In genomic region chr14:52315355-52315718, GRCh38 we compare ENCODE assay signal across 9 cellular contexts. TPM values are rescaled to one million over a fixed set of nuclear protein-coding genes. Genes with fewer than 3 reads are reported as not detected.
DNase-seq lines count a peak whose midpoint lies in the region; ATAC-seq and TF ChIP-seq lines count a peak whose summit lies in the region.
"Had no signal": no experiment of that assay in that cellular context is flagged by ENCODE, and none has a peak within 500 bp of the region (broad histone marks: within the 10 kb centered on the region; RNA-seq: fewer than 3 reads in every experiment).

No MANE protein-coding gene starts in this region.

- peak overlapping the region; percentile 98 for H3K4me3 Mint-ChIP-seq in activated naive CD8-positive, alpha-beta T cell treated with anti-CD3 and anti-CD28 coated beads for 36 hours

- H3K4me1 ChIP-seq in tibial artery = peaks cover 0 to 29% (median 15%) of the 10 kb centered on the region in 4 donors

- H3K4me3 ChIP-seq in tibial artery = peak overlapping the region; percentile 50 to 56

- DNase-seq in activated CD4-positive, alpha-beta T cell treated with anti-CD3 and anti-CD28 coated beads for 48 hours = peak; percentile 40
- no peak for DNase-seq in activated CD4-positive, alpha-beta T cell treated with anti-CD3 and anti-CD28 coated beads, Interleukin-2, amount 50 U/mL, for 48 hours
- no peak for DNase-seq in activated naive CD8-positive, alpha-beta T cell treated with anti-CD3 and anti-CD28 coated beads for 36 hours
- DNase-seq in left colon (no peak), tibial artery (no peak), NCI-H1417 treated with DMSO at 0.1 percent for 48 hours (lab: John Stamatoyannopoulos, UW) (no peak)

- H3K9me3 ChIP-seq in tibial artery = no peaks in the 10 kb centered on the region

- peaks cover 3% of the 10 kb centered on the region for H3K9me3 Mint-ChIP-seq in activated naive CD8-positive, alpha-beta T cell treated with anti-CD3 and anti-CD28 coated beads for 36 hours

- no peaks in the 10 kb centered on the region for H3K36me3 ChIP-seq in tibial artery

- peaks cover 44% of the 10 kb centered on the region for H3K36me3 Mint-ChIP-seq in activated naive CD8-positive, alpha-beta T cell treated with anti-CD3 and anti-CD28 coated beads for 36 hours

- no peak overlapping the region for H3K27ac ChIP-seq in tibial artery

- H3K27ac Mint-ChIP-seq in activated naive CD8-positive, alpha-beta T cell treated with anti-CD3 and anti-CD28 coated beads for 36 hours = peak overlapping the region; percentile 93

- intact Hi-C loops in left colon (cut with DNase I, micrococcal nuclease) (no loop called here), tibial artery (cut with DNase I; ENCODE audit: low total_unique reads) (no loop called here)

- H3K27me3 Mint-ChIP-seq in activated naive CD8-positive, alpha-beta T cell treated with anti-CD3 and anti-CD28 coated beads for 36 hours = peaks cover 18% of the 10 kb centered on the region

- ATAC-seq in left colon (peak; percentile 24), HG02970 (IDR thresholded peaks at IDR 0.05; ENCODE audit: low FRiP score, unreplicated experiment) (no peak), GM18909 (IDR thresholded peaks at IDR 0.05; ENCODE audit: poor library complexity, unreplicated experiment) (no peak)

- TF ChIP-seq CTCF in tibial artery (IDR thresholded peaks at IDR 0.05) = no peak

- no peaks in the 10 kb centered on the region for H3K27me3 ChIP-seq in tibial artery

- H3K4me1 Mint-ChIP-seq in activated naive CD8-positive, alpha-beta T cell treated with anti-CD3 and anti-CD28 coated beads for 36 hours = peaks cover 70% of the 10 kb centered on the region

RNA-seq across cellular contexts. Expression of gene PTGER2, which starts 1.2 kb away (rescaled TPM):
- total RNA-seq in activated naive CD8-positive, alpha-beta T cell treated with anti-CD3 and anti-CD28 coated beads for 36 hours = 10 to 100 TPM; 20.8 to 23.3 TPM
- 1 to 10 TPM; 4.3 to 5.2 TPM for total RNA-seq in left colon

RNA-seq across cellular contexts. Expression of gene PTGDR, which starts 47.8 kb away (rescaled TPM):
- not detected for total RNA-seq in activated naive CD8-positive, alpha-beta T cell treated with anti-CD3 and anti-CD28 coated beads for 36 hours
- total RNA-seq in left colon = 10 to 100 TPM; 18.4 to 19.6 TPM
- total RNA-seq: LHCN-M2 had no signal

Comparison
In these comparisons a context has a peak if more than half of its experiments do, and no peak if none do; other contexts are left out.
1. RNA of gene PTGDR, which starts 47.8 kb away (total RNA-seq): 18.4 to 19.6 TPM in left colon; not detected in activated naive CD8-positive, alpha-beta T cell treated with anti-CD3 and anti-CD28 coated beads for 36 hours; every median in the first group is over 10 times any median in the second.